In genomic region chr1:94462606-94463005, GRCh38 we compare ENCODE assay signal across 15 cellular contexts.
"Had no signal": no experiment of that assay in that cellular context is flagged by ENCODE, and none has a peak within 500 bp of the region (broad histone marks: within the 10 kb centered on the region; RNA-seq: fewer than 3 reads in every experiment).

No MANE protein-coding gene starts in this region.

- H2AFZ ChIP-seq: parathyroid adenoma had no signal

- H3K27ac Mint-ChIP-seq: activated CD4-positive, alpha-beta memory T cell treated with anti-CD3 and anti-CD28 coated beads, Interleukin-2, amount 10 ng/mL, durations not matched to agents 7 days and 5 days; activated naive CD4-positive, alpha-beta T cell treated with anti-CD3 and anti-CD28 coated beads, Interleukin-2, amount 50 U/mL, for 24 hours; activated T-cell treated with anti-CD3 and anti-CD28 coated beads, Interleukin-2, amount 50 U/mL, for 24 hours had no signal

- H3K79me2 ChIP-seq: parathyroid adenoma had no signal

- H3K4me3 ChIP-seq: body of pancreas, coronary artery, esophagus squamous epithelium, vagina had no signal

- H3K27me3 Mint-ChIP-seq: activated CD4-positive, alpha-beta memory T cell treated with anti-CD3 and anti-CD28 coated beads, Interleukin-2, amount 10 ng/mL, durations not matched to agents 7 days and 5 days; activated naive CD4-positive, alpha-beta T cell treated with anti-CD3 and anti-CD28 coated beads, Interleukin-2, amount 50 U/mL, for 24 hours; activated T-cell treated with anti-CD3 and anti-CD28 coated beads, Interleukin-2, amount 50 U/mL, for 24 hours had no signal

- H3K9me3 ChIP-seq: body of pancreas, esophagus squamous epithelium, vagina had no signal

- DNase-seq: activated CD4-positive, alpha-beta memory T cell treated with anti-CD3 and anti-CD28 coated beads, Interleukin-2, amount 10 ng/mL, durations not matched to agents 7 days and 5 days; activated CD4-positive, alpha-beta T cell treated with anti-CD3 and anti-CD28 coated beads for 1 hour; activated effector memory CD4-positive, alpha-beta T cell treated with Interleukin-2 at 50 U/mL for 16 hours; activated T-cell treated with anti-CD3 and anti-CD28 coated beads, Interleukin-2, amount 50 U/mL, for 24 hours; amygdala; body of pancreas; caudate nucleus; esophagus squamous epithelium; hippocampal formation; kidney; right cardiac atrium had no signal

- H3K27ac ChIP-seq: coronary artery, parathyroid adenoma, vagina had no signal

- H3K4me1 ChIP-seq: parathyroid adenoma, vagina had no signal

- H3K4me3 Mint-ChIP-seq: activated CD4-positive, alpha-beta memory T cell treated with anti-CD3 and anti-CD28 coated beads, Interleukin-2, amount 10 ng/mL, durations not matched to agents 7 days and 5 days; activated naive CD4-positive, alpha-beta T cell treated with anti-CD3 and anti-CD28 coated beads, Interleukin-2, amount 50 U/mL, for 24 hours; activated T-cell treated with anti-CD3 and anti-CD28 coated beads, Interleukin-2, amount 50 U/mL, for 24 hours had no signal

- H3K9me3 Mint-ChIP-seq: activated CD4-positive, alpha-beta memory T cell treated with anti-CD3 and anti-CD28 coated beads, Interleukin-2, amount 10 ng/mL, durations not matched to agents 7 days and 5 days; activated naive CD4-positive, alpha-beta T cell treated with anti-CD3 and anti-CD28 coated beads, Interleukin-2, amount 50 U/mL, for 24 hours; activated T-cell treated with anti-CD3 and anti-CD28 coated beads, Interleukin-2, amount 50 U/mL, for 24 hours had no signal

- H3K4me1 Mint-ChIP-seq: activated CD4-positive, alpha-beta memory T cell treated with anti-CD3 and anti-CD28 coated beads, Interleukin-2, amount 10 ng/mL, durations not matched to agents 7 days and 5 days had no signal

- ATAC-seq: body of pancreas had no signal

- H3K27me3 ChIP-seq: body of pancreas, esophagus squamous epithelium, vagina had no signal
